Comparison of ENCODE assay signal across 1 cellular context in genomic region chr11:63518548-63518947, GRCh38.
TF ChIP-seq lines count a peak whose summit lies in the region.

No MANE protein-coding gene starts in this region.

TF ChIP-seq in K562, 482 proteins besides CTCF, POLR2A, EP300 and RAD21 (continued from another document and continues in another):
- TF ChIP-seq NFIC (IDR thresholded peaks at IDR 0.05) (peak; percentile 23; the same call in 1 of the 2 replicates), PKNOX1 (IDR thresholded peaks at IDR 0.05) (peak; percentile 89), ARID2 (IDR thresholded peaks at IDR 0.05) (no peak), EZH2 (IDR thresholded peaks at IDR 0.05; ENCODE audit: borderline replicate concordance, low read depth, low read length) (no peak), ZNF354B (CRISPR knock-in tag; IDR thresholded peaks at IDR 0.05) (no peak), FOXJ3 (CRISPR knock-in tag; IDR thresholded peaks at IDR 0.05) (no peak), EP400 (IDR thresholded peaks at IDR 0.05) (no peak), DNMT1 (IDR thresholded peaks at IDR 0.05) (no peak), SMARCA4 (IDR thresholded peaks at IDR 0.05) (peak; percentile 78), HEY1 (CRISPR knock-in tag; IDR thresholded peaks at IDR 0.05; ENCODE audit: borderline replicate concordance) (0 out of 2 replicates have a peak, but pooled peaks have one; percentile 42), NEUROD1 (IDR thresholded peaks at IDR 0.05; ENCODE audit: borderline replicate concordance, low read depth, low read length, partially characterized antibody) (no peak), ZNF407 (IDR thresholded peaks at IDR 0.05; ENCODE audit: low read depth) (no peak), MGA (IDR thresholded peaks at IDR 0.05) (no peak; the same call in 1 of the 2 replicates), CBX3 (IDR thresholded peaks at IDR 0.05; ENCODE audit: borderline replicate concordance in 1 of 2, low read length in 2 of 2) (peak in 1 of 2 experiments; percentile 25; a peak in 1 of 3 replicates), BRD4 (IDR thresholded peaks at IDR 0.05) (no peak), ZNF507 (tag; conservative IDR thresholded peaks at IDR 0.05) (no peak), SFPQ (IDR thresholded peaks at IDR 0.05; ENCODE audit: low read depth, low read length) (no peak), TRIM25 (IDR thresholded peaks at IDR 0.05; ENCODE audit: borderline replicate concordance) (no peak), ATF7 (IDR thresholded peaks at IDR 0.05) (no peak), ZFP91 (CRISPR knock-in tag; IDR thresholded peaks at IDR 0.05) (no peak), ETV6 (IDR thresholded peaks at IDR 0.05; ENCODE audit: borderline replicate concordance in 1 of 2, low read depth in 2 of 2, low read length in 1 of 2) (no peak), ETV6 (CRISPR knock-in tag; IDR thresholded peaks at IDR 0.05; ENCODE audit: borderline replicate concordance) (no peak), ESRRA (IDR thresholded peaks at IDR 0.05; ENCODE audit: borderline replicate concordance, low read depth) (peak; percentile 72; the same call in 1 of the 2 replicates), EGR1 (conservative IDR thresholded peaks at IDR 0.05) (no peak), GTF2F1 (IDR thresholded peaks at IDR 0.05; ENCODE audit: low read depth, low read length) (no peak), GTF2E2 (tag; IDR thresholded peaks at IDR 0.05) (no peak), NBN (IDR thresholded peaks at IDR 0.05; ENCODE audit: low read depth) (0 out of 2 replicates have a peak, but pooled peaks have one; percentile 49)
